13 cellular contexts compared by ENCODE assay signal in genomic region chr13:76878043-76878442, GRCh38.
"Had no signal": no experiment of that assay in that cellular context is flagged by ENCODE, and none has a peak within 500 bp of the region (broad histone marks: within the 10 kb centered on the region; RNA-seq: fewer than 3 reads in every experiment).

No MANE protein-coding gene starts in this region.

- H3K27ac ChIP-seq: foreskin keratinocyte, ovary, thyroid gland had no signal

- H3K9me3 ChIP-seq: esophagus squamous epithelium, ovary, thyroid gland had no signal

- H3K36me3 ChIP-seq: esophagus squamous epithelium, ovary, thyroid gland had no signal

- H3K4me3 ChIP-seq: esophagus squamous epithelium, ovary, thyroid gland had no signal

- ATAC-seq: activated CD8-positive, alpha-beta T cell treated with anti-CD3 and anti-CD28 coated beads for 36 hours; activated T-cell treated with anti-CD3 and anti-CD28 coated beads, Interleukin-2, amount 50 U/mL, for 4 hours; foreskin keratinocyte had no signal

- DNase-seq: activated CD4-positive, alpha-beta T cell treated with anti-CD3 and anti-CD28 coated beads for 4 hours; activated CD8-positive, alpha-beta T cell treated with anti-CD3 and anti-CD28 coated beads for 36 hours; activated effector memory CD4-positive, alpha-beta T cell treated with Interleukin-2 at 50 U/mL for 16 hours; activated naive CD4-positive, alpha-beta T cell treated with anti-CD3 and anti-CD28 coated beads, Interleukin-2, amount 50 U/mL, for 16 hours; activated T-cell treated with anti-CD3 and anti-CD28 coated beads, Interleukin-2, amount 50 U/mL, for 4 hours; esophagus squamous epithelium; foreskin keratinocyte; glutamatergic neuron; kidney glomerular epithelial cell; ovary; stimulated activated CD4-positive, alpha-beta T cell treated with anti-CD3 and anti-CD28 coated beads, Interleukin-12 subunit alpha, Interleukin-12 subunit beta, amount 100 ng/mL, for 4 hours; stimulated activated CD4-positive, alpha-beta T cell treated with anti-CD3 and anti-CD28 coated beads, Interleukin-2, amount 100 ng/mL, for 24 hours; thyroid gland had no signal

- H3K27me3 ChIP-seq: foreskin keratinocyte, ovary, thyroid gland had no signal
